Comparison of ENCODE assay signal across 12 cellular contexts in genomic region chr16:3480901-3481695, GRCh38. TPM values are rescaled to one million over a fixed set of nuclear protein-coding genes. Genes with fewer than 3 reads are reported as not detected.
DNase-seq lines count a peak whose midpoint lies in the region; ATAC-seq and TF ChIP-seq lines count a peak whose summit lies in the region.
"Had no signal": no experiment of that assay in that cellular context is flagged by ENCODE, and none has a peak within 500 bp of the region (broad histone marks: within the 10 kb centered on the region; RNA-seq: fewer than 3 reads in every experiment).

No MANE protein-coding gene starts in this region.

- TF ChIP-seq CTCF in cardiac muscle cell (IDR thresholded peaks at IDR 0.05; ENCODE audit: low read depth, low read length) (no peak), right atrium auricular region (IDR thresholded peaks at IDR 0.05) (no peak), endodermal cell (conservative IDR thresholded peaks at IDR 0.05) (peak; percentile 31), testis (IDR thresholded peaks at IDR 0.05) (no peak)

- no peaks in the 10 kb centered on the region for H3K9me3 Mint-ChIP-seq in endodermal cell
- no peaks in the 10 kb centered on the region for H3K9me3 Mint-ChIP-seq in effector memory CD8-positive, alpha-beta T cell
- H3K9me3 Mint-ChIP-seq: stimulated activated memory B cell treated with anti-CD40 and anti-IgM and Interleukin-4, amounts not matched to agents 10 μg/mL and 1 μg/mL and 100 μg/mL, for 72 hours had no signal

- H3K27ac Mint-ChIP-seq in endodermal cell: peak overlapping the region; percentile 75
- H3K27ac Mint-ChIP-seq in effector memory CD8-positive, alpha-beta T cell: peak overlapping the region in 1 of 2 donors; percentile 25
- H3K27ac Mint-ChIP-seq: stimulated activated memory B cell treated with anti-CD40 and anti-IgM and Interleukin-4, amounts not matched to agents 10 μg/mL and 1 μg/mL and 100 μg/mL, for 72 hours had no signal

- H3K4me1 ChIP-seq in cardiac muscle cell (ENCODE audit: low read depth): peaks cover 26% of the 10 kb centered on the region
- peaks cover 0 to 15% of the 10 kb centered on the region in 2 donors for H3K4me1 ChIP-seq in right atrium auricular region
- H3K4me1 ChIP-seq in endodermal cell (ENCODE audit: control insufficient read depth, insufficient read depth, low read length): peaks cover 3% of the 10 kb centered on the region
- H3K4me1 ChIP-seq in testis: peaks cover 16% of the 10 kb centered on the region

- H3K27me3 Mint-ChIP-seq in endodermal cell (ENCODE audit: insufficient read depth): no peaks in the 10 kb centered on the region
- no peaks in the 10 kb centered on the region for H3K27me3 Mint-ChIP-seq in effector memory CD8-positive, alpha-beta T cell
- H3K27me3 Mint-ChIP-seq: stimulated activated memory B cell treated with anti-CD40 and anti-IgM and Interleukin-4, amounts not matched to agents 10 μg/mL and 1 μg/mL and 100 μg/mL, for 72 hours had no signal

- WGBS in endodermal cell (ENCODE audit: insufficient coverage in 1 of 2, insufficient read length in 1 of 2), 2 experiments: 70 to 78% methylated on average over 14 to 18 of the region's 18 CpGs
- 55 to 66% methylated on average over 16 to 18 of the region's 18 CpGs for WGBS in testis, 2 donors

- no peak overlapping the region for H3K4me3 ChIP-seq in cardiac muscle cell
- H3K4me3 ChIP-seq in right atrium auricular region: no peak overlapping the region
- no peak overlapping the region for H3K4me3 ChIP-seq in endodermal cell (ENCODE audit: low read length)
- H3K4me3 ChIP-seq in testis: no peak overlapping the region

- intact Hi-C loops in testis (cut with DNase I; ENCODE audit: low total_unique reads): no loop called here

- peaks cover 19% of the 10 kb centered on the region for H3K36me3 ChIP-seq in cardiac muscle cell
- peaks cover 63% of the 10 kb centered on the region for H3K36me3 ChIP-seq in right atrium auricular region
- peaks cover 59% of the 10 kb centered on the region for H3K36me3 ChIP-seq in endodermal cell (ENCODE audit: control insufficient read depth, insufficient read depth, low read length)
- no peaks in the 10 kb centered on the region for H3K36me3 ChIP-seq in testis (ENCODE audit: low read depth, missing control alignments)

- H3K4me3 Mint-ChIP-seq in endodermal cell: no peak overlapping the region
- H3K4me3 Mint-ChIP-seq in effector memory CD8-positive, alpha-beta T cell: no peak overlapping the region
- H3K4me3 Mint-ChIP-seq: stimulated activated memory B cell treated with anti-CD40 and anti-IgM and Interleukin-4, amounts not matched to agents 10 μg/mL and 1 μg/mL and 100 μg/mL, for 72 hours had no signal

- peak in 1 of 2 donors; percentile 93 for DNase-seq in cardiac muscle cell (ENCODE audit: low read depth in 1 of 2, low spot score in 1 of 2)
- DNase-seq in right atrium auricular region (ENCODE audit: low spot score): no peak
- DNase-seq in endodermal cell: peak; percentile 86
- DNase-seq in testis: no peak
- DNase-seq in effector memory CD8-positive, alpha-beta T cell: no peak
- no peak for DNase-seq in NCI-H1092 treated with DMSO at 0.1 percent for 48 hours (lab: John Stamatoyannopoulos, UW)
- DNase-seq: activated CD4-positive, CD25-positive, alpha-beta regulatory T cell; AML-193; HCEC 1CT; NCI-H2029 treated with DMSO at 0.1 percent for 48 hours; stimulated activated CD4-positive, alpha-beta T cell treated with anti-CD3 and anti-CD28 coated beads, Interleukin-2, amount 100 ng/mL, for 24 hours had no signal

- H3K27me3 ChIP-seq in cardiac muscle cell (no peaks in the 10 kb centered on the region), right atrium auricular region (no peaks in the 10 kb centered on the region), endodermal cell (ENCODE audit: control insufficient read depth, insufficient read depth, low read length, poor library complexity, severe bottlenecking) (no peaks in the 10 kb centered on the region), testis (no peaks in the 10 kb centered on the region)

- no peak overlapping the region for H3K9ac ChIP-seq in endodermal cell (ENCODE audit: extremely low read depth, low read length, poor library complexity, severe bottlenecking)

- no peaks in the 10 kb centered on the region for H3K9me3 ChIP-seq in cardiac muscle cell (ENCODE audit: low read depth)
- no peaks in the 10 kb centered on the region for H3K9me3 ChIP-seq in right atrium auricular region
- no peaks in the 10 kb centered on the region for H3K9me3 ChIP-seq in endodermal cell (ENCODE audit: control insufficient read depth, low read length)
- H3K9me3 ChIP-seq in testis: no peaks in the 10 kb centered on the region

- H3K27ac ChIP-seq in cardiac muscle cell (peak overlapping the region; percentile 86), right atrium auricular region (peak overlapping the region in 1 of 2 donors; percentile 16), endodermal cell (ENCODE audit: low read depth, low read length) (no peak overlapping the region), testis (peak overlapping the region; percentile 13 to 45)

- peaks cover 67% of the 10 kb centered on the region for H3K36me3 Mint-ChIP-seq in endodermal cell (ENCODE audit: low read depth)
- H3K36me3 Mint-ChIP-seq in effector memory CD8-positive, alpha-beta T cell (ENCODE audit: insufficient read depth): peaks cover 73% of the 10 kb centered on the region

- no peak for TF ChIP-seq POLR2A in testis (IDR thresholded peaks at IDR 0.05)

- peaks cover 11% of the 10 kb centered on the region for H3K4me1 Mint-ChIP-seq in endodermal cell
- peaks cover 0 to 13% of the 10 kb centered on the region in 2 donors for H3K4me1 Mint-ChIP-seq in effector memory CD8-positive, alpha-beta T cell (ENCODE audit: low read depth in 2 of 2)

- no peak for ATAC-seq in effector memory CD8-positive, alpha-beta T cell (replicated peaks)
- ATAC-seq: stimulated activated memory B cell treated with anti-CD40 and anti-IgM and Interleukin-4, amounts not matched to agents 10 μg/mL and 1 μg/mL and 100 μg/mL, for 72 hours had no signal

RNA-seq across cellular contexts. Expression of gene C16orf90, which starts 14.2 kb away (rescaled TPM):
- not detected in 2 replicates for total RNA-seq in cardiac muscle cell
- polyA plus RNA-seq in cardiac muscle cell: not detected in 2 replicates
- not detected for total RNA-seq in right atrium auricular region
- total RNA-seq in endodermal cell: not detected
- not detected for polyA plus RNA-seq in endodermal cell (2013, experiment 1 of 2)
- polyA plus RNA-seq in endodermal cell (2013, experiment 2 of 2): not detected
- total RNA-seq in testis: 10 to 100 TPM; 14.2 to 33.8 TPM
- polyA plus RNA-seq in testis (ENCODE audit: insufficient read depth, low read depth, low replicate concordance): 52.1 TPM

RNA-seq across cellular contexts. Expression of gene CLUAP1, which starts 19.7 kb away (rescaled TPM):
- 23.3 and 29.0 TPM in 2 replicates for total RNA-seq in cardiac muscle cell
- 50.5 and 52.0 TPM in 2 replicates for polyA plus RNA-seq in cardiac muscle cell
- total RNA-seq in right atrium auricular region: 10 to 100 TPM in 1 of 2 donors, 1 to 10 TPM in 1; 8.8 to 10.9 TPM
- 10 to 100 TPM; 27.4 to 36.8 TPM for total RNA-seq in endodermal cell
- polyA plus RNA-seq in endodermal cell (2013, experiment 1 of 2): 34.2 TPM
- polyA plus RNA-seq in endodermal cell (2013, experiment 2 of 2): 22.5 TPM
- 10 to 100 TPM; 45.2 to 59.5 TPM for total RNA-seq in testis
- 95.7 TPM for polyA plus RNA-seq in testis (ENCODE audit: insufficient read depth, low read depth, low replicate concordance)

RNA-seq across cellular contexts. Expression of gene NAA60, which starts 37.6 kb away (rescaled TPM):
- 43.9 and 50.7 TPM in 2 replicates for total RNA-seq in cardiac muscle cell
- 77.0 and 83.0 TPM in 2 replicates for polyA plus RNA-seq in cardiac muscle cell
- total RNA-seq in right atrium auricular region: 10 to 100 TPM; 28.1 to 29.1 TPM
- total RNA-seq in endodermal cell: 10 to 100 TPM; 54.5 to 61.8 TPM
- 47.2 TPM for polyA plus RNA-seq in endodermal cell (2013, experiment 1 of 2)
- 44.7 TPM for polyA plus RNA-seq in endodermal cell (2013, experiment 2 of 2)
- total RNA-seq in testis: 100 to 1,000 TPM in 1 of 2 donors, 10 to 100 TPM in 1; 99.2 to 120 TPM
- polyA plus RNA-seq in testis (ENCODE audit: insufficient read depth, low read depth, low replicate concordance): 61.8 TPM

RNA-seq across cellular contexts. Expression of gene ZNF597, which starts 37.8 kb away (rescaled TPM):
- 1.2 and 2.1 TPM in 2 replicates for total RNA-seq in cardiac muscle cell
- polyA plus RNA-seq in cardiac muscle cell: 0.56 and 2.5 TPM in 2 replicates
- 1 to 10 TPM; 1.3 to 2.2 TPM for total RNA-seq in right atrium auricular region
- 1 to 10 TPM; 2.0 to 3.1 TPM for total RNA-seq in endodermal cell
- polyA plus RNA-seq in endodermal cell (2013, experiment 1 of 2): 2.4 TPM
- polyA plus RNA-seq in endodermal cell (2013, experiment 2 of 2): 2.2 TPM
- total RNA-seq in testis: 10 to 100 TPM in 1 of 2 donors, 1 to 10 TPM in 1; 9.1 to 11.0 TPM
- 6.9 TPM for polyA plus RNA-seq in testis (ENCODE audit: insufficient read depth, low read depth, low replicate concordance)

Comparison
In these comparisons a context has a peak if more than half of its experiments do, and no peak if none do; other contexts are left out.
1. RNA of gene C16orf90, which starts 14.2 kb away (total RNA-seq): 14.2 to 33.8 TPM in testis; not detected in cardiac muscle cell, not detected in right atrium auricular region and not detected in endodermal cell; every median in the first group is over 10 times any median in the second.